Comparison of ENCODE assay signal across 23 cellular contexts in genomic region chr1:182863940-182864339, GRCh38. TPM values are rescaled to one million over a fixed set of nuclear protein-coding genes. Genes with fewer than 3 reads are reported as not detected.
A peak's percentile ranks its signal among the peaks of the same experiment; 100 is the strongest.
DNase-seq lines count a peak whose midpoint lies in the region; ATAC-seq, FAIRE-seq and TF ChIP-seq lines count a peak whose summit lies in the region.
"Had no signal": no experiment of that assay in that cellular context is flagged by ENCODE, and none has a peak within 500 bp of the region (broad histone marks: within the 10 kb centered on the region; RNA-seq: fewer than 3 reads in every experiment).

No MANE protein-coding gene starts in this region.

- no peaks in the 10 kb centered on the region for H3K27me3 Mint-ChIP-seq in MCF 10A (ENCODE audit: insufficient read depth, unreplicated experiment)

- H3K27me3 ChIP-seq in breast epithelium (no peaks in the 10 kb centered on the region), GM12878 (replicated peaks in 1 of 2; ENCODE audit: control insufficient read depth in 2 of 2, insufficient read depth in 2 of 2, low read length in 1 of 2) (no peaks in the 10 kb centered on the region), neural cell (ENCODE audit: insufficient read depth, low read depth, low read length) (no peaks in the 10 kb centered on the region), transverse colon (no peaks in the 10 kb centered on the region)

- no peak for TF ChIP-seq EP300 in GM12878 (IDR thresholded peaks at IDR 0.05; ENCODE audit: borderline replicate concordance in 1 of 2, control insufficient read depth in 1 of 2, low read depth in 2 of 2, low read length in 2 of 2)
- TF ChIP-seq EP300 in neural cell (conservative IDR thresholded peaks at IDR 0.05; ENCODE audit: poor library complexity, severe bottlenecking) = no peak
- no peak for TF ChIP-seq EP300 in transverse colon (IDR thresholded peaks at IDR 0.05; ENCODE audit: low read depth)

- DNase-seq in DMS79 treated with DMSO at 0.1 percent for 48 hours (lab: John Stamatoyannopoulos, UW) (peak; percentile 10), DMS79 (lab: John Stamatoyannopoulos, UW) (no peak), MCF 10A (ENCODE audit: unreplicated experiment) (no peak), breast epithelium (ENCODE audit: low spot score in 2 of 2) (no peak), GM12878 (ENCODE audit: low read depth, low spot score) (no peak), transverse colon (no peak)
- no peak for DNase-seq in stimulated activated CD4-positive, alpha-beta T cell treated with anti-CD3 and anti-CD28 coated beads, Interleukin-2, amount 100 ng/mL, for 24 hours
- DNase-seq: C1 segment of cervical spinal cord; CD8-positive, alpha-beta T cell; GOT3; MM.1S; NCI-H1048; NCI-H1417 treated with DMSO at 0.1 percent for 48 hours; NCI-H187; NCI-H2107; NCI-H446 treated with DMSO at 0.1 percent for 48 hours; NCI-H526 treated with DMSO at 0.1 percent for 48 hours; OCI-M1 had no signal

- SMC1A ChIA-PET in GM12878 (lab: Charles Lee; ENCODE audit: uncharacterized antibody, unreplicated experiment) = no interaction called here

- TF ChIP-seq POLR2A in breast epithelium (IDR thresholded peaks at IDR 0.05) (no peak), GM12878 (IDR thresholded peaks at IDR 0.05; ENCODE audit: low read depth, low read length) (no peak), transverse colon (IDR thresholded peaks at IDR 0.05) (no peak)

- in situ Hi-C loops in GM12878 (cut with MboI) (no loop called here), transverse colon (cut with MboI; ENCODE audit: low pct_ligation_motif_present in 1 of 4, low pct_unique_long_range_greater_than_20kb in 1 of 4, low sequenced_read_pairs in 3 of 4) (loop anchor here in 2 of 4 donors (25.0 kb wide), 1 partner anchor 1848 kb away; no protein-coding TSS in a partner anchor)

- H3K27ac ChIP-seq in breast epithelium (no peak overlapping the region), GM12878 (ENCODE audit: control insufficient read depth, insufficient read depth) (no peak overlapping the region), neural cell (ENCODE audit: low read length) (no peak overlapping the region), transverse colon (no peak overlapping the region)
- H3K27ac ChIP-seq: 22Rv1 had no signal

- no peak for FAIRE-seq in GM12878 (lab: Jason Lieb, UNC)
- FAIRE-seq: G401.6, RCC 7860 had no signal

- H3K4me1 Mint-ChIP-seq in MCF 10A (ENCODE audit: insufficient read depth, unreplicated experiment) = no peaks in the 10 kb centered on the region

- no peak overlapping the region for H3K9ac ChIP-seq in GM12878 (ENCODE audit: control insufficient read depth, insufficient read depth, low read length)
- H3K9ac ChIP-seq in neural cell (ENCODE audit: low read length) = no peak overlapping the region

- H3K4me3 Mint-ChIP-seq in MCF 10A (ENCODE audit: unreplicated experiment) = no peak overlapping the region
- H3K4me3 Mint-ChIP-seq: CD8-positive, alpha-beta T cell had no signal

- peaks cover 100% of the 10 kb centered on the region for H3K36me3 Mint-ChIP-seq in MCF 10A (ENCODE audit: insufficient read depth, unreplicated experiment)

- H4K20me1 ChIP-seq in GM12878 (ENCODE audit: control insufficient read depth, insufficient read depth) = no peaks in the 10 kb centered on the region
- peaks cover 3% of the 10 kb centered on the region for H4K20me1 ChIP-seq in neural cell (ENCODE audit: insufficient read depth)

- H2AFZ ChIP-seq in GM12878 (ENCODE audit: control insufficient read depth, low read depth, low read length) = no peak overlapping the region
- no peak overlapping the region for H2AFZ ChIP-seq in neural cell (ENCODE audit: low read depth, low read length)

- ATAC-seq in GM12878 = no peak
- ATAC-seq: CD8-positive, alpha-beta T cell; HCT116 had no signal

- intact Hi-C loops in MCF 10A (cut with micrococcal nuclease) = no loop called here
- intact Hi-C loops in breast epithelium (cut with DNase I; ENCODE audit: low total_unique reads) = no loop called here
- intact Hi-C loops in GM12878 (cut with micrococcal nuclease; ENCODE audit: unreplicated experiment) = loop anchor here (2.0 kb wide), 1 partner anchor 17 kb away; no protein-coding TSS in a partner anchor
- intact Hi-C loops in transverse colon (cut with DNase I; ENCODE audit: low total_unique reads) = no loop called here

- CTCF ChIA-PET in MCF 10A (lab: Yijun Ruan, JAX) (interaction anchor here (0.6 kb wide), 2 partner anchors 21 to 40 kb away, joined by 3 to 4 read pairs; no protein-coding TSS in a partner anchor), GM12878 (lab: Yijun Ruan, JAX) (interaction anchor here (0.6 kb wide), 1 partner anchor 1995 kb away, joined by 3 read pairs; no protein-coding TSS in a partner anchor)

- no peaks in the 10 kb centered on the region for H3K79me2 ChIP-seq in GM12878 (ENCODE audit: control insufficient read depth, insufficient read depth, low read length)
- H3K79me2 ChIP-seq in neural cell (replicated peaks; ENCODE audit: insufficient read depth, low read length) = no peaks in the 10 kb centered on the region

- H3K9me3 ChIP-seq in breast epithelium = no peaks in the 10 kb centered on the region
- no peaks in the 10 kb centered on the region for H3K9me3 ChIP-seq in GM12878 (replicated peaks; ENCODE audit: control insufficient read depth, insufficient read depth, low read length)
- no peaks in the 10 kb centered on the region for H3K9me3 ChIP-seq in neural cell (ENCODE audit: low read length)
- no peaks in the 10 kb centered on the region for H3K9me3 ChIP-seq in transverse colon

- TF ChIP-seq RAD21 in GM12878 (IDR thresholded peaks at IDR 0.05; ENCODE audit: insufficient read depth, low read depth, low read length) = no peak
- TF ChIP-seq RAD21 in neural cell (conservative IDR thresholded peaks at IDR 0.05) = no peak

- no peaks in the 10 kb centered on the region for H3K9me2 ChIP-seq in neural cell (ENCODE audit: insufficient read depth, low read length)

- H3K4me3 ChIP-seq in breast epithelium (no peak overlapping the region), GM12878 (no peak overlapping the region), neural cell (ENCODE audit: low read length) (no peak overlapping the region), transverse colon (no peak overlapping the region)

- H3K4me2 ChIP-seq in GM12878 (ENCODE audit: control insufficient read depth, insufficient read depth) (no peak overlapping the region), neural cell (ENCODE audit: low read length) (no peak overlapping the region)

- TF ChIP-seq CTCF in MCF 10A (IDR thresholded peaks at IDR 0.05; ENCODE audit: unreplicated experiment) = no peak
- no peak for TF ChIP-seq CTCF in breast epithelium (IDR thresholded peaks at IDR 0.05)
- no peak for TF ChIP-seq CTCF in GM12878 (IDR thresholded peaks at IDR 0.05 in 2 of 3, conservative IDR thresholded peaks at IDR 0.05 in 1 of 3; ENCODE audit: control insufficient read depth in 2 of 3, extremely low read depth in 1 of 3, insufficient read depth in 1 of 3, low read depth in 3 of 3, low read length in 3 of 3)
- no peak for TF ChIP-seq CTCF in neural cell (IDR thresholded peaks at IDR 0.05; ENCODE audit: poor library complexity, severe bottlenecking)
- TF ChIP-seq CTCF in transverse colon (IDR thresholded peaks at IDR 0.05) = no peak

- H3F3A ChIP-seq in neural cell (ENCODE audit: insufficient read depth, low read length, poor library complexity, severe bottlenecking) = no peaks in the 10 kb centered on the region

- H3K4me1 ChIP-seq in breast epithelium (no peaks in the 10 kb centered on the region), GM12878 (ENCODE audit: control insufficient read depth, insufficient read depth, low read length) (no peaks in the 10 kb centered on the region), transverse colon (no peaks in the 10 kb centered on the region)

- no peaks in the 10 kb centered on the region for H3K9me3 Mint-ChIP-seq in MCF 10A (ENCODE audit: unreplicated experiment)
- H3K9me3 Mint-ChIP-seq: CD8-positive, alpha-beta T cell had no signal

- POLR2A ChIA-PET in MCF 10A (lab: Yijun Ruan, JAX) = interaction anchor here (1.2 to 1.3 kb wide), 2 partner anchors 10 to 12 kb away, joined by 3 to 5 read pairs; no protein-coding TSS in a partner anchor
- POLR2A ChIA-PET in GM12878 (lab: Charles Lee) = no interaction called here

- H3K27ac Mint-ChIP-seq in MCF 10A (ENCODE audit: low read depth, unreplicated experiment) = peak overlapping the region; percentile 66
- H3K27ac Mint-ChIP-seq: CD8-positive, alpha-beta T cell had no signal

- BruUV-seq in MCF 10A (replicated peaks; lab: Mats Ljungman, UMichigan) (no TSS peak), GM12878 (replicated peaks; lab: Mats Ljungman, UMichigan) (no TSS peak)

- RAD21 ChIA-PET in GM12878 (lab: Charles Lee; ENCODE audit: unreplicated experiment) = no interaction called here

- WGBS in GM12878 (ENCODE audit: insufficient coverage, insufficient replicate concordance, low lambda C conversion rate, missing lambda C conversion rate) = 100% methylated on average over 5 of the region's 5 CpGs
- 92 to 100% methylated on average over 2 to 5 of the region's 5 CpGs for WGBS in transverse colon (ENCODE audit: low coverage in 1 of 2), 2 donors

- peaks cover 8% of the 10 kb centered on the region for H3K36me3 ChIP-seq in breast epithelium
- H3K36me3 ChIP-seq in GM12878 (ENCODE audit: control insufficient read depth in 2 of 2, insufficient read depth in 2 of 2, low read length in 1 of 2) = peaks cover 6 to 45% of the 10 kb centered on the region in 2 experiments
- H3K36me3 ChIP-seq in neural cell (ENCODE audit: insufficient read depth, low read length) = peaks cover 22% of the 10 kb centered on the region
- peaks cover 0 to 95% (median 47%) of the 10 kb centered on the region in 4 donors for H3K36me3 ChIP-seq in transverse colon

RNA-seq across cellular contexts. Expression of gene DHX9, which starts 24.8 kb away (rescaled TPM):
- total RNA-seq in MCF 10A (2022) = 105 and 107 TPM in 2 replicates
- 100 to 1,000 TPM in 2 of 3 donors, 10 to 100 TPM in 1; 89.3 to 173 (median 134) TPM for total RNA-seq in breast epithelium
- total RNA-seq in GM12878 (2013; cell fraction: nucleolus; rRNA removed) = 252 and 256 TPM in 2 replicates
- 165 and 178 TPM in 2 replicates for total RNA-seq in GM12878 (2014; rRNA removed)
- 217 and 229 TPM in 2 replicates for total RNA-seq in GM12878 (2014; rRNA removed; fragmentation: Illumina TruSeq; extraction: Trizol)
- 227 and 235 TPM in 2 replicates for total RNA-seq in GM12878 (2021)
- 87.0 TPM for polyA plus RNA-seq in GM12878 (2011; ENCODE audit: low read depth)
- 234 and 266 TPM in 2 replicates for polyA plus RNA-seq in GM12878 (2011; rRNA removed)
- 145 and 170 TPM in 2 replicates for polyA plus RNA-seq in GM12878 (2011; cell fraction: cytosol; rRNA removed)
- polyA plus RNA-seq in GM12878 (2011; cell fraction: nucleus; rRNA removed) = 170 and 239 TPM in 2 replicates
- polyA plus RNA-seq in GM12878 (2012) = 81.9 and 103 TPM in 2 replicates
- polyA plus RNA-seq in GM12878 (2014; fragmentation: Illumina TruSeq; extraction: Trizol) = 219 and 238 TPM in 2 replicates
- polyA plus RNA-seq in GM12878 (2014; fragmentation: Nextera tagmentation; extraction: Ambion mirVana) = 100 to 1,000 TPM in 1 of 2 experiments, 10 to 100 TPM in 1; 90.7 to 130 TPM
- 188 and 189 TPM in 2 replicates for polyA plus RNA-seq in GM12878 (2014; rRNA removed)
- polyA plus RNA-seq in GM12878 (2016; fragmentation: Nextera tagmentation; extraction: Ambion mirVana) = 100 to 1,000 TPM; 214 to 221 TPM
- polyA minus RNA-seq in GM12878 (2011; rRNA and poly(A)+ RNA removed) = 226 and 292 TPM in 2 replicates
- 67.4 and 116 TPM in 2 replicates for polyA minus RNA-seq in GM12878 (2011; cell fraction: cytosol; rRNA and poly(A)+ RNA removed)
- polyA minus RNA-seq in GM12878 (2011; cell fraction: nucleus; rRNA and poly(A)+ RNA removed) = 111 and 161 TPM in 2 replicates
- 193 and 236 TPM in 2 replicates for polyA plus RNA-seq in neural cell
- 315 and 332 TPM in 2 replicates for polyA minus RNA-seq in neural cell
- 10 to 100 TPM; 29.5 to 84.0 (median 65.8) TPM for total RNA-seq in transverse colon
